Comparison of ENCODE assay signal across 10 cellular contexts in the genomic region with DNA sequence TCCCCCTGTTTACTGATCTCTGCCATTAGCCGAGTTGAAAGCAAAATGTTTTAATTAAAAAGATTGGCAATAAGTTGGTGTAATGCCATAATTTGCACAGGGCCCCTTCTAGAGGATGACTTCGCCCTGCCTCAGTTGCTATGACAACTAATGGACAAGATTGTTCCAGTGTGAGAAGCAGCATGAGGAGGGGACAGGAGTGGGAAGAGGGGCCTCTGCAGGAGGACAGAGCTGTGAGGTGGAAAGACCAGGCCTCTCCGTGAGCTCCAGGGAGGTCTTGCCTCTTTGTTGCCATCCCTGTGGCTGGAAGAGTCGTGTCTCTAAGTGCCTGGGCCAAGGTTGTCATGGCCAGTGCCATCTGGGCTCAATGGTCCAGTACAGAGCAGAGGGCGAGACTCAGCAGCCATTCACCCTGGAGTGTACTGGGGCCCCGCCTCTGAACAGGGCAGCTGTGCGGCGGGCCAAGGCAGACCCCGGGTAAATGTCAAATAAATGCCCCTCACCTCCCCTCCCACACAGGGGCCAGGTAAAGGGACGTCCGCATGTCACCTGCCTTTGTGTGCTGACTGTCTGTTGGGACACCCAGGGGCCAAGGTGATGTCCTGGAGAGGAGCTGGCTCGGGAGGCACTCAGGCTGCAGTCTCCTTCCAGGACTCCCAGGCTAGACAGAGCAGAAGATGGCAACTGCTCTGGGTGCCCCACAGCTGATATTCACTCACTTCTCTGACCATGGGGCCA.
DNase-seq lines count a peak whose midpoint lies in the region; ATAC-seq and TF ChIP-seq lines count a peak whose summit lies in the region.
"Had no signal": no experiment of that assay in that cellular context is flagged by ENCODE, and none has a peak within 500 bp of the region (broad histone marks: within the 10 kb centered on the region; RNA-seq: fewer than 3 reads in every experiment).

No MANE protein-coding gene starts in this region.

- H3K4me2 ChIP-seq in osteoblast (ENCODE audit: insufficient read depth, low read length): no peak overlapping the region

- TF ChIP-seq CTCF in coronary artery (IDR thresholded peaks at IDR 0.05): no peak
- TF ChIP-seq CTCF in osteoblast (IDR thresholded peaks at IDR 0.05; ENCODE audit: extremely low read depth, low read depth, low read length): no peak

- H4K20me1 ChIP-seq in osteoblast (ENCODE audit: insufficient read depth, low read length): no peaks in the 10 kb centered on the region

- H3K4me3 Mint-ChIP-seq in stimulated activated effector memory CD8-positive, alpha-beta T cell treated with anti-CD3 and anti-CD28 coated beads, Interleukin-12 subunit alpha, Interleukin-12 subunit beta, amount 100 ng/mL, for 72 hours: no peak overlapping the region

- H3K79me2 ChIP-seq in osteoblast (ENCODE audit: insufficient read depth, low read length): no peaks in the 10 kb centered on the region

- DNase-seq in NCI-H82 (lab: John Stamatoyannopoulos, UW): peak; percentile 38
- no peak for DNase-seq in NCI-H82 treated with DMSO at 0.1 percent for 48 hours (lab: John Stamatoyannopoulos, UW; ENCODE audit: unreplicated experiment)
- peak; percentile 14 for DNase-seq in NCI-H1417 treated with DMSO at 0.1 percent for 48 hours (lab: John Stamatoyannopoulos, UW)
- DNase-seq in coronary artery (ENCODE audit: low spot score): peak; percentile 61
- DNase-seq in osteoblast (ENCODE audit: insufficient read length, low spot score, missing footprints): peak; percentile 65
- DNase-seq in stimulated activated effector memory CD8-positive, alpha-beta T cell treated with anti-CD3 and anti-CD28 coated beads, Interleukin-12 subunit alpha, Interleukin-12 subunit beta, amount 100 ng/mL, for 72 hours (ENCODE audit: low spot score in 2 of 2): no peak
- DNase-seq: GOT3, NCI-H446 treated with DMSO at 0.1 percent for 48 hours had no signal

- H3K9me3 ChIP-seq in osteoblast (ENCODE audit: low read depth, low read length): no peaks in the 10 kb centered on the region

- no peak overlapping the region for H2AFZ ChIP-seq in osteoblast (ENCODE audit: low read length)

- H3K4me1 ChIP-seq in osteoblast (ENCODE audit: insufficient read depth, low read length): no peaks in the 10 kb centered on the region

- TF ChIP-seq POLR2A in GM18505 (IDR thresholded peaks at IDR 0.05; ENCODE audit: borderline replicate concordance, extremely low read depth, insufficient read depth, insufficient read length): no peak

- no peak for ATAC-seq in HG02610 (IDR thresholded peaks at IDR 0.05; ENCODE audit: unreplicated experiment)
- ATAC-seq in stimulated activated effector memory CD8-positive, alpha-beta T cell treated with anti-CD3 and anti-CD28 coated beads, Interleukin-12 subunit alpha, Interleukin-12 subunit beta, amount 100 ng/mL, for 72 hours: no peak
- ATAC-seq in GM18505 (IDR thresholded peaks at IDR 0.05; ENCODE audit: unreplicated experiment): no peak

- H3K9me3 Mint-ChIP-seq in stimulated activated effector memory CD8-positive, alpha-beta T cell treated with anti-CD3 and anti-CD28 coated beads, Interleukin-12 subunit alpha, Interleukin-12 subunit beta, amount 100 ng/mL, for 72 hours: no peaks in the 10 kb centered on the region

- no peaks in the 10 kb centered on the region for H3K36me3 Mint-ChIP-seq in stimulated activated effector memory CD8-positive, alpha-beta T cell treated with anti-CD3 and anti-CD28 coated beads, Interleukin-12 subunit alpha, Interleukin-12 subunit beta, amount 100 ng/mL, for 72 hours

- H3K27me3 ChIP-seq in osteoblast (ENCODE audit: insufficient read depth, low read length): no peaks in the 10 kb centered on the region

- H3K4me3 ChIP-seq in coronary artery: no peak overlapping the region
- H3K4me3 ChIP-seq in osteoblast (ENCODE audit: insufficient read depth, low read length): no peak overlapping the region

- H3K4me1 Mint-ChIP-seq in stimulated activated effector memory CD8-positive, alpha-beta T cell treated with anti-CD3 and anti-CD28 coated beads, Interleukin-12 subunit alpha, Interleukin-12 subunit beta, amount 100 ng/mL, for 72 hours: no peaks in the 10 kb centered on the region

- no peaks in the 10 kb centered on the region for H3K36me3 ChIP-seq in osteoblast (ENCODE audit: insufficient read depth, low read length)

- H3K27ac ChIP-seq in coronary artery (no peak overlapping the region), osteoblast (ENCODE audit: low read depth, low read length) (no peak overlapping the region)

- no peak overlapping the region for H3K27ac Mint-ChIP-seq in stimulated activated effector memory CD8-positive, alpha-beta T cell treated with anti-CD3 and anti-CD28 coated beads, Interleukin-12 subunit alpha, Interleukin-12 subunit beta, amount 100 ng/mL, for 72 hours

Comparison
In these comparisons a context has a peak if more than half of its experiments do, and no peak if none do; other contexts are left out.
1. DNase-seq: peak in NCI-H82 (single experiment), NCI-H1417 treated with DMSO at 0.1 percent for 48 hours (single experiment), coronary artery (single experiment) and osteoblast (single experiment); none in NCI-H82 treated with DMSO at 0.1 percent for 48 hours (single experiment) and stimulated activated effector memory CD8-positive, alpha-beta T cell treated with anti-CD3 and anti-CD28 coated beads, Interleukin-12 subunit alpha, Interleukin-12 subunit beta, amount 100 ng/mL, for 72 hours (0 of 2).